In genomic region chr3:60243456-60243855, GRCh38 we compare ENCODE assay signal across 35 cellular contexts.
DNase-seq lines count a peak whose midpoint lies in the region; ATAC-seq, FAIRE-seq and TF ChIP-seq lines count a peak whose summit lies in the region.
"Had no signal": no experiment of that assay in that cellular context is flagged by ENCODE, and none has a peak within 500 bp of the region (broad histone marks: within the 10 kb centered on the region; RNA-seq: fewer than 3 reads in every experiment).

No MANE protein-coding gene starts in this region.

- H3K4me3 ChIP-seq in K562, result no peak overlapping the region
- H3K4me3 ChIP-seq in H1 (ENCODE audit: extremely low read depth in 1 of 4, insufficient read depth in 2 of 4, low read depth in 3 of 4, low read length in 4 of 4), result no peak overlapping the region
- peak overlapping the region; percentile 6 for H3K4me3 ChIP-seq in endodermal cell (ENCODE audit: low read length)
- H3K4me3 ChIP-seq: A549; BLaER1; BLaER1 treated with 17β-estradiol and CSF1 and Interleukin-3, amounts not matched to agents 10 nM and 100 nM had no signal

- CTCF ChIA-PET in K562 (lab: Yijun Ruan, JAX; ENCODE audit: low intra/inter-chr PET ratio), result no interaction called here
- CTCF ChIA-PET in H1 (lab: Charles Lee; ENCODE audit: partially characterized antibody), result no interaction called here

- in situ Hi-C loops in K562 (cut with MboI), result no loop called here

- no peaks in the 10 kb centered on the region for H3K36me3 Mint-ChIP-seq in endodermal cell (ENCODE audit: low read depth)
- H3K36me3 Mint-ChIP-seq: CD14-positive monocyte; CD4-positive, alpha-beta memory T cell; CD4-positive, CD25-positive, alpha-beta regulatory T cell; CD8-positive, alpha-beta memory T cell; CD8-positive, alpha-beta T cell had no signal

- no peak overlapping the region for H2AK5ac ChIP-seq in H1 (ENCODE audit: low read depth, low read length)

- H3K56ac ChIP-seq in H1 (replicated peaks; ENCODE audit: insufficient read length, low read depth, low read length), result no peak overlapping the region

- no peak overlapping the region for H2BK20ac ChIP-seq in H1 (ENCODE audit: low read length)

- H3K79me1 ChIP-seq in H1 (ENCODE audit: low read depth, low read length), result no peaks in the 10 kb centered on the region

- TF ChIP-seq EP300 in K562 (IDR thresholded peaks at IDR 0.05; ENCODE audit: low read length) (peak; percentile 83; the same call in 1 of the 2 replicates), H1 (IDR thresholded peaks at IDR 0.05; ENCODE audit: borderline replicate concordance in 1 of 2, low read depth in 2 of 2, low read length in 2 of 2) (no peak)

- intact Hi-C loops in K562 (cut with micrococcal nuclease) (no loop called here), head of caudate nucleus (cut with DNase I) (no loop called here)

- TF ChIP-seq CTCF in K562 (IDR thresholded peaks at IDR 0.05 in 2 of 3, conservative IDR thresholded peaks at IDR 0.05 in 1 of 3; ENCODE audit: insufficient read depth in 2 of 3, low read depth in 1 of 3, low read length in 3 of 3), result no peak
- TF ChIP-seq CTCF in H1 (IDR thresholded peaks at IDR 0.05; ENCODE audit: control extremely low read depth in 1 of 3, insufficient read depth in 1 of 3, low read depth in 1 of 3, low read length in 3 of 3), result no peak
- TF ChIP-seq CTCF in endodermal cell (conservative IDR thresholded peaks at IDR 0.05), result no peak

- no peaks in the 10 kb centered on the region for H3K9me3 Mint-ChIP-seq in endodermal cell
- H3K9me3 Mint-ChIP-seq: CD4-positive, alpha-beta memory T cell; CD4-positive, alpha-beta T cell; CD8-positive, alpha-beta memory T cell; CD8-positive, alpha-beta T cell had no signal

- WGBS in K562 (ENCODE audit: insufficient coverage, low coverage, missing lambda C conversion rate), result 3% methylated on average over 5 of the region's 5 CpGs
- 85% methylated on average over 5 of the region's 5 CpGs; no CpG with 5 or more reads in 1 of the 2 experiments for WGBS in H1 (ENCODE audit: extremely low coverage in 1 of 2, insufficient coverage in 1 of 2, insufficient read length in 1 of 2, insufficient replicate concordance in 2 of 2, low coverage in 1 of 2, low lambda C conversion rate in 2 of 2, missing lambda C conversion rate in 1 of 2), 2 experiments
- WGBS in endodermal cell (ENCODE audit: insufficient coverage in 1 of 2, insufficient read length in 1 of 2), 2 experiments, result 80 to 88% methylated on average over 1 to 5 of the region's 5 CpGs

- H2BK120ac ChIP-seq in H1 (replicated peaks; ENCODE audit: low read depth, low read length), result no peak overlapping the region

- H3K9ac ChIP-seq in K562 (ENCODE audit: insufficient read depth in 1 of 2, low read depth in 2 of 2, low read length in 2 of 2) (peak overlapping the region in 1 of 2 experiments; percentile 10; a peak in 1 of 4 replicates), H1 (replicated peaks in 1 of 4; ENCODE audit: extremely low read depth in 1 of 4, low read depth in 3 of 4, low read length in 3 of 4) (no peak overlapping the region), endodermal cell (ENCODE audit: extremely low read depth, low read length, poor library complexity, severe bottlenecking) (no peak overlapping the region)
- H3K9ac ChIP-seq: BLaER1; BLaER1 treated with 17β-estradiol and CSF1 and Interleukin-3, amounts not matched to agents 10 nM and 100 nM had no signal

- H3K79me2 ChIP-seq in K562 (ENCODE audit: control insufficient read depth, insufficient read depth, low read length) (peaks cover 6% of the 10 kb centered on the region; the same call in 1 of the 3 replicates), H1 (ENCODE audit: control insufficient read depth in 1 of 2, insufficient read depth in 2 of 2, low read length in 2 of 2) (no peaks in the 10 kb centered on the region)

- POLR2A ChIA-PET in K562 (lab: Yijun Ruan, JAX), result no interaction called here
- POLR2A ChIA-PET in H1 (lab: Charles Lee; ENCODE audit: partially characterized antibody), result no interaction called here

- H3K4me1 Mint-ChIP-seq in endodermal cell, result peaks cover 16% of the 10 kb centered on the region
- H3K4me1 Mint-ChIP-seq: B cell; CD14-positive monocyte; CD8-positive, alpha-beta memory T cell had no signal

- H3K23ac ChIP-seq in H1 (ENCODE audit: insufficient read length), result no peak overlapping the region

- H3K4me1 ChIP-seq in K562 (replicated peaks in 1 of 2; ENCODE audit: control insufficient read depth in 2 of 2, insufficient read depth in 2 of 2, low read length in 2 of 2), result peaks cover 0 to 18% of the 10 kb centered on the region in 2 experiments; a peak in 2 of 5 replicates
- peaks cover 0 to 2% (median 0%) of the 10 kb centered on the region in 4 experiments; a peak in 2 of 7 replicates for H3K4me1 ChIP-seq in H1 (replicated peaks in 1 of 4; ENCODE audit: control insufficient read depth in 3 of 4, insufficient read depth in 4 of 4, low read length in 3 of 4)
- peaks cover 5% of the 10 kb centered on the region for H3K4me1 ChIP-seq in endodermal cell (ENCODE audit: control insufficient read depth, insufficient read depth, low read length)
- H3K4me1 ChIP-seq: A549; BE2C; BLaER1; BLaER1 treated with 17β-estradiol and CSF1 and Interleukin-3, amounts not matched to agents 10 nM and 100 nM had no signal

- DNase-seq in K562 (ENCODE audit: extremely low read depth in 1 of 4, low spot score in 3 of 4) (peak in 1 of 4 experiments; percentile 35), H1 (ENCODE audit: low read depth in 1 of 2, low spot score in 2 of 2) (no peak), endodermal cell (no peak), head of caudate nucleus (no peak), retina (no peak)
- no peak for DNase-seq in activated naive CD4-positive, alpha-beta T cell treated with anti-CD3 and anti-CD28 coated beads, Interleukin-2, amount 50 U/mL, for 16 hours
- DNase-seq: 8988T; ACHN; AML-193; BE2C; C1 segment of cervical spinal cord; Caco-2; Calu3; CD4-positive, alpha-beta memory T cell; CD4-positive, alpha-beta T cell; CD4-positive, CD25-positive, alpha-beta regulatory T cell; CD8-positive, alpha-beta memory T cell; CD8-positive, alpha-beta T cell; COR-L47; DMS 273 treated with DMSO at 0.1 percent for 48 hours; DMS153; DMS53; DMS79; DMS79 treated with DMSO at 0.1 percent for 48 hours; DND-41; EL had no signal

- FAIRE-seq in K562 (lab: Jason Lieb, UNC) (peak; percentile 59), H1 (lab: Jason Lieb, UNC) (no peak)
- FAIRE-seq: A204.1, A549, D721Med had no signal

- H2BK15ac ChIP-seq in H1 (ENCODE audit: low read length), result no peak overlapping the region

- no peak overlapping the region for H4K5ac ChIP-seq in H1 (ENCODE audit: insufficient read length, low read depth, low read length)

- H3K4me2 ChIP-seq in K562 (ENCODE audit: insufficient read depth, low read length), result peak overlapping the region; percentile 39
- no peak overlapping the region for H3K4me2 ChIP-seq in H1 (ENCODE audit: insufficient read depth in 1 of 2, low read depth in 2 of 2, low read length in 2 of 2)
- H3K4me2 ChIP-seq: A549; BLaER1; BLaER1 treated with 17β-estradiol and CSF1 and Interleukin-3, amounts not matched to agents 10 nM and 100 nM had no signal

- H3K9me3 ChIP-seq in K562 (replicated peaks; ENCODE audit: control insufficient read depth, insufficient read depth, low read depth, low read length) (no peaks in the 10 kb centered on the region), H1 (ENCODE audit: insufficient read depth in 2 of 2, low read depth in 1 of 2, low read length in 1 of 2) (peaks cover 0 to under 1% of the 10 kb centered on the region in 2 experiments; a peak in 1 of 4 replicates), endodermal cell (ENCODE audit: control insufficient read depth, low read length) (peaks cover under 1% of the 10 kb centered on the region)
- H3K9me3 ChIP-seq: A549, BE2C, BLaER1, Caco-2 had no signal

- H3K9me1 ChIP-seq in K562 (ENCODE audit: control insufficient read depth, insufficient read depth, low read length), result no peaks in the 10 kb centered on the region

- no peak overlapping the region for H2BK5ac ChIP-seq in H1 (ENCODE audit: low read depth, low read length)

- peak overlapping the region; percentile 59; the same call in 2 of the 3 replicates for H3K27ac ChIP-seq in K562 (ENCODE audit: extremely low read depth, low read depth, low read length)
- no peak overlapping the region for H3K27ac ChIP-seq in H1 (ENCODE audit: low read depth, low read length)
- no peak overlapping the region for H3K27ac ChIP-seq in endodermal cell (ENCODE audit: low read depth, low read length)
- H3K27ac ChIP-seq: 22Rv1; A549; BLaER1; BLaER1 treated with 17β-estradiol and CSF1 and Interleukin-3, amounts not matched to agents 10 nM and 100 nM; C4-2B had no signal

- H3K18ac ChIP-seq in H1 (ENCODE audit: extremely low read depth, low read length), result no peak overlapping the region

- no peaks in the 10 kb centered on the region for H3K23me2 ChIP-seq in H1 (ENCODE audit: low read depth, low read length)

- no peak for TF ChIP-seq RAD21 in K562 (CRISPR knock-in tag; conservative IDR thresholded peaks at IDR 0.05 in 1 of 2, IDR thresholded peaks at IDR 0.05 in 1 of 2)
- no peak for TF ChIP-seq RAD21 in H1 (IDR thresholded peaks at IDR 0.05 in 1 of 2, conservative IDR thresholded peaks at IDR 0.05 in 1 of 2; ENCODE audit: low read depth in 2 of 2, low read length in 2 of 2)

- H2AFZ ChIP-seq in K562 (ENCODE audit: low read depth, low read length), result peak overlapping the region; percentile 17; the same call in 1 of the 2 replicates
- H2AFZ ChIP-seq in H1 (ENCODE audit: low read length), result no peak overlapping the region

- ATAC-seq in K562, result peak; percentile 76
- ATAC-seq: A549; CD8-positive, alpha-beta T cell had no signal

- no peak overlapping the region for H2BK12ac ChIP-seq in H1 (ENCODE audit: low read depth, low read length)

- TF ChIP-seq POLR2A in K562 (conservative IDR thresholded peaks at IDR 0.05), result no peak
- TF ChIP-seq POLR2A in H1 (IDR thresholded peaks at IDR 0.05; ENCODE audit: control extremely low read depth in 1 of 2, low read depth in 2 of 2, low read length in 2 of 2), result no peak

- H3K27ac Mint-ChIP-seq in endodermal cell, result no peak overlapping the region
- H3K27ac Mint-ChIP-seq: B cell; CD14-positive monocyte; CD4-positive, alpha-beta memory T cell; CD4-positive, alpha-beta T cell; CD4-positive, CD25-positive, alpha-beta regulatory T cell; CD8-positive, alpha-beta T cell had no signal

- H3K27me3 ChIP-seq in K562 (ENCODE audit: control insufficient read depth in 2 of 2, insufficient read depth in 2 of 2, low read length in 2 of 2), result no peaks in the 10 kb centered on the region
- H3K27me3 ChIP-seq in H1 (replicated peaks in 1 of 4; ENCODE audit: control insufficient read depth in 3 of 4, extremely low read depth in 1 of 4, insufficient read depth in 3 of 4, low read length in 3 of 4), result no peaks in the 10 kb centered on the region
- no peaks in the 10 kb centered on the region for H3K27me3 ChIP-seq in endodermal cell (ENCODE audit: control insufficient read depth, insufficient read depth, low read length, poor library complexity, severe bottlenecking)
- H3K27me3 ChIP-seq: BE2C; BLaER1; BLaER1 treated with 17β-estradiol and CSF1 and Interleukin-3, amounts not matched to agents 10 nM and 100 nM had no signal

- H4K20me1 ChIP-seq in K562 (replicated peaks; ENCODE audit: control insufficient read depth, insufficient read depth, low read length), result no peaks in the 10 kb centered on the region
- H4K20me1 ChIP-seq in H1 (replicated peaks in 1 of 2; ENCODE audit: control insufficient read depth in 1 of 2, insufficient read depth in 2 of 2, low read length in 2 of 2), result no peaks in the 10 kb centered on the region
- H4K20me1 ChIP-seq: BLaER1; BLaER1 treated with 17β-estradiol and CSF1 and Interleukin-3, amounts not matched to agents 10 nM and 100 nM had no signal

- H3K14ac ChIP-seq in H1 (ENCODE audit: insufficient read length), result no peak overlapping the region

- no peaks in the 10 kb centered on the region for H3K36me3 ChIP-seq in K562 (ENCODE audit: control insufficient read depth, insufficient read depth, low read length)
- H3K36me3 ChIP-seq in H1 (ENCODE audit: control insufficient read depth in 2 of 4, insufficient read depth in 4 of 4, low read length in 3 of 4), result no peaks in the 10 kb centered on the region
- H3K36me3 ChIP-seq in endodermal cell (ENCODE audit: control insufficient read depth, insufficient read depth, low read length), result no peaks in the 10 kb centered on the region
- H3K36me3 ChIP-seq: BE2C; BLaER1; BLaER1 treated with 17β-estradiol and CSF1 and Interleukin-3, amounts not matched to agents 10 nM and 100 nM had no signal

- BruUV-seq in K562 (replicated peaks; lab: Mats Ljungman, UMichigan), result no TSS peak

- no peak overlapping the region for H3K4me3 Mint-ChIP-seq in endodermal cell
- H3K4me3 Mint-ChIP-seq: B cell; CD14-positive monocyte; CD4-positive, alpha-beta memory T cell; CD4-positive, alpha-beta T cell; CD4-positive, CD25-positive, alpha-beta regulatory T cell; CD8-positive, alpha-beta memory T cell; CD8-positive, alpha-beta T cell had no signal

- H3K27me3 Mint-ChIP-seq in endodermal cell (ENCODE audit: insufficient read depth), result no peaks in the 10 kb centered on the region
- H3K27me3 Mint-ChIP-seq: CD4-positive, alpha-beta T cell had no signal

- H4K91ac ChIP-seq in H1 (replicated peaks; ENCODE audit: insufficient read length, low read length), result peak overlapping the region; percentile 73

- no peak overlapping the region for H4K8ac ChIP-seq in H1 (ENCODE audit: extremely low read depth, insufficient read depth, low read length)

- no peak overlapping the region for H3K4ac ChIP-seq in H1 (replicated peaks; ENCODE audit: insufficient read length, low read depth, low read length)

Comparison
In these comparisons a context has a peak if more than half of its experiments do, and no peak if none do; other contexts are left out.
1. Of the 49 proteins assayed by ChIP-seq in both K562 and H1: peak only in K562: EP300; only in H1: none; in both: none; in neither: 47; mixed calls (peak in some experiments, not most) for 1.